8 cellular contexts compared by ENCODE assay signal in genomic region chr2:184004289-184004944, GRCh38.
A peak's percentile ranks its signal among the peaks of the same experiment; 100 is the strongest.
DNase-seq lines count a peak whose midpoint lies in the region; ATAC-seq and TF ChIP-seq lines count a peak whose summit lies in the region.
"Had no signal": no experiment of that assay in that cellular context is flagged by ENCODE, and none has a peak within 500 bp of the region (broad histone marks: within the 10 kb centered on the region; RNA-seq: fewer than 3 reads in every experiment).

No MANE protein-coding gene starts in this region.

- no peaks in the 10 kb centered on the region for H3K27me3 ChIP-seq in colonic mucosa
- no peaks in the 10 kb centered on the region for H3K27me3 ChIP-seq in spleen (replicated peaks in 1 of 7)

- intact Hi-C loops in colonic mucosa (cut with DNase I) (no loop called here), spleen (cut with DNase I; ENCODE audit: low total_unique reads) (no loop called here)

- WGBS in spleen, 5 donors: 15 to 39% (median 29%) methylated on average over 1 of the region's 1 CpG

- no peak for TF ChIP-seq POLR2A in spleen (IDR thresholded peaks at IDR 0.05)

- no peak overlapping the region for H3K9ac ChIP-seq in colonic mucosa (ENCODE audit: low read depth in 2 of 2, low read length in 2 of 2)

- ATAC-seq in GM19324 (IDR thresholded peaks at IDR 0.05; ENCODE audit: low FRiP score, unreplicated experiment) (peak; percentile 56), HG02763 (IDR thresholded peaks at IDR 0.05; ENCODE audit: unreplicated experiment) (peak; percentile 84)
- ATAC-seq: natural killer cell had no signal

- no peaks in the 10 kb centered on the region for H3K36me3 ChIP-seq in colonic mucosa
- no peaks in the 10 kb centered on the region for H3K36me3 ChIP-seq in spleen

- H3K9me3 ChIP-seq in colonic mucosa (no peaks in the 10 kb centered on the region), spleen (no peaks in the 10 kb centered on the region)

- no peak for TF ChIP-seq CTCF in colonic mucosa (IDR thresholded peaks at IDR 0.05)
- TF ChIP-seq CTCF in spleen (IDR thresholded peaks at IDR 0.05 in 8 of 11, conservative IDR thresholded peaks at IDR 0.05 in 3 of 11): no peak

- H3K27ac ChIP-seq in colonic mucosa: no peak overlapping the region
- H3K27ac ChIP-seq in spleen: no peak overlapping the region

- H3K4me1 ChIP-seq in colonic mucosa: no peaks in the 10 kb centered on the region
- H3K4me1 ChIP-seq in spleen: no peaks in the 10 kb centered on the region

- peak; percentile 85 for DNase-seq in NCI-H2171 treated with DMSO at 0.1 percent for 48 hours (lab: John Stamatoyannopoulos, UW)
- DNase-seq in putamen (ENCODE audit: low spot score): peak; percentile 1
- DNase-seq in colonic mucosa: no peak
- no peak for DNase-seq in hippocampal formation (lab: John Stamatoyannopoulos, UW)
- no peak for DNase-seq in spleen
- DNase-seq: natural killer cell had no signal

- H3K4me3 ChIP-seq in colonic mucosa (no peak overlapping the region), spleen (no peak overlapping the region)

Comparison
In these comparisons a context has a peak if more than half of its experiments do, and no peak if none do; other contexts are left out.
1. DNase-seq: peak in NCI-H2171 treated with DMSO at 0.1 percent for 48 hours (single experiment) and putamen (single experiment); none in colonic mucosa (single experiment), hippocampal formation (0 of 2) and spleen (single experiment).